Comparison of ENCODE assay signal across 8 cellular contexts in the genomic region with DNA sequence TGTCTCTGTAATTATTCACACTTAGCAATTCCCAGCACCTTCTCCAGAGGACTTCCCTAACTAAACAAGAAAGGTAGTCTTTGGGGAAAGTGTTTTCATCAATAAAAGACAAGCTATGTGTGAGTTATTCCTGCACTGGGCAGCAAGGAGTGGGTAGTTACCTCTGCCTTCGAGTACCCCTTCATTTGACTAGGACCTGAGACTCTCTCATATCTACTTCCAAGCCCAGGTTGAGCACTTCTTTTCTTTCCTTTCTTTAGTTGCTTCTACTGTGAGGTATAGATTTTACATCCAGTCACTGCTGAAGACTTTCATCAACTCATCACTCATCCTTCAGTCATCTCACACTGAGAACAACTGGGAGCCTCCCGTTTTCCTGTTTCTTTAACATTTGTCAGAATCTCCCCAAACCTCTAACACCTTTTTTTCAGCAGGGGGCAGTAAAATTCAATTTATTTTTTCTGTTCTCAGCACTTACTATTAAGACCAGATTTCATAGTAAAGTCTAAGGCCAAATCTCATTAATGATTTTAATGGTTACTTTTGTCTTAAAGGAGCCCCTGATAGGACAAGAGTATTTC.
DNase-seq lines count a peak whose midpoint lies in the region; ATAC-seq and TF ChIP-seq lines count a peak whose summit lies in the region.

No MANE protein-coding gene starts in this region.

- ATAC-seq in activated T-cell treated with anti-CD3 and anti-CD28 coated beads, Interleukin-2, amount 50 U/mL, for 4 hours, result no peak
- ATAC-seq in stimulated activated effector memory CD8-positive, alpha-beta T cell treated with anti-CD3 and anti-CD28 coated beads, Interleukin-12 subunit alpha, Interleukin-12 subunit beta, amount 100 ng/mL, for 72 hours, result peak; percentile 31
- no peak for ATAC-seq in HG02870 (IDR thresholded peaks at IDR 0.05; ENCODE audit: unreplicated experiment)

- TF ChIP-seq CTCF in endothelial cell (IDR thresholded peaks at IDR 0.05; ENCODE audit: unreplicated experiment), result peak; percentile 68

- H3K27me3 Mint-ChIP-seq in activated T-cell treated with anti-CD3 and anti-CD28 coated beads, Interleukin-2, amount 50 U/mL, for 4 hours (ENCODE audit: low read depth), result no peaks in the 10 kb centered on the region
- H3K27me3 Mint-ChIP-seq in endothelial cell (ENCODE audit: unreplicated experiment), result no peaks in the 10 kb centered on the region

- DNase-seq in activated T-cell treated with anti-CD3 and anti-CD28 coated beads, Interleukin-2, amount 50 U/mL, for 4 hours, result no peak
- no peak for DNase-seq in activated T-cell treated with anti-CD3 and anti-CD28 coated beads, Interleukin-2, amount 50 U/mL, for 48 hours
- DNase-seq in NCI-H82 treated with DMSO at 0.1 percent for 48 hours (lab: John Stamatoyannopoulos, UW; ENCODE audit: unreplicated experiment) (peak; percentile 39), endothelial cell (ENCODE audit: low spot score) (no peak), T1000 (lab: John Stamatoyannopoulos, UW) (no peak)
- no peak for DNase-seq in stimulated activated effector memory CD8-positive, alpha-beta T cell treated with anti-CD3 and anti-CD28 coated beads, Interleukin-12 subunit alpha, Interleukin-12 subunit beta, amount 100 ng/mL, for 72 hours (ENCODE audit: low spot score in 2 of 2)
- no peak for DNase-seq in stimulated activated CD4-positive, alpha-beta T cell treated with anti-CD3 and anti-CD28 coated beads, Interleukin-4, amount 100 ng/mL, for 1 hour

- H3K27ac Mint-ChIP-seq in endothelial cell (ENCODE audit: unreplicated experiment), result no peak overlapping the region
- H3K27ac Mint-ChIP-seq in stimulated activated effector memory CD8-positive, alpha-beta T cell treated with anti-CD3 and anti-CD28 coated beads, Interleukin-12 subunit alpha, Interleukin-12 subunit beta, amount 100 ng/mL, for 72 hours, result peak overlapping the region; percentile 54

- H3K4me3 Mint-ChIP-seq in activated T-cell treated with anti-CD3 and anti-CD28 coated beads, Interleukin-2, amount 50 U/mL, for 4 hours, result peak overlapping the region; percentile 31
- H3K4me3 Mint-ChIP-seq in endothelial cell (ENCODE audit: unreplicated experiment), result no peak overlapping the region
- no peak overlapping the region for H3K4me3 Mint-ChIP-seq in stimulated activated effector memory CD8-positive, alpha-beta T cell treated with anti-CD3 and anti-CD28 coated beads, Interleukin-12 subunit alpha, Interleukin-12 subunit beta, amount 100 ng/mL, for 72 hours

- no peaks in the 10 kb centered on the region for H3K36me3 Mint-ChIP-seq in activated T-cell treated with anti-CD3 and anti-CD28 coated beads, Interleukin-2, amount 50 U/mL, for 4 hours (ENCODE audit: insufficient read depth)
- no peaks in the 10 kb centered on the region for H3K36me3 Mint-ChIP-seq in endothelial cell (ENCODE audit: low read depth, unreplicated experiment)
- H3K36me3 Mint-ChIP-seq in stimulated activated effector memory CD8-positive, alpha-beta T cell treated with anti-CD3 and anti-CD28 coated beads, Interleukin-12 subunit alpha, Interleukin-12 subunit beta, amount 100 ng/mL, for 72 hours, result no peaks in the 10 kb centered on the region

- H3K4me1 Mint-ChIP-seq in activated T-cell treated with anti-CD3 and anti-CD28 coated beads, Interleukin-2, amount 50 U/mL, for 4 hours (ENCODE audit: low read depth), result peaks cover 30% of the 10 kb centered on the region
- H3K4me1 Mint-ChIP-seq in endothelial cell (ENCODE audit: unreplicated experiment), result peaks cover 22% of the 10 kb centered on the region
- peaks cover 16% of the 10 kb centered on the region for H3K4me1 Mint-ChIP-seq in stimulated activated effector memory CD8-positive, alpha-beta T cell treated with anti-CD3 and anti-CD28 coated beads, Interleukin-12 subunit alpha, Interleukin-12 subunit beta, amount 100 ng/mL, for 72 hours

- H3K9me3 Mint-ChIP-seq in activated T-cell treated with anti-CD3 and anti-CD28 coated beads, Interleukin-2, amount 50 U/mL, for 4 hours, result no peaks in the 10 kb centered on the region
- no peaks in the 10 kb centered on the region for H3K9me3 Mint-ChIP-seq in endothelial cell (ENCODE audit: unreplicated experiment)
- no peaks in the 10 kb centered on the region for H3K9me3 Mint-ChIP-seq in stimulated activated effector memory CD8-positive, alpha-beta T cell treated with anti-CD3 and anti-CD28 coated beads, Interleukin-12 subunit alpha, Interleukin-12 subunit beta, amount 100 ng/mL, for 72 hours
